20 cellular contexts compared by ENCODE assay signal in the genomic region with DNA sequence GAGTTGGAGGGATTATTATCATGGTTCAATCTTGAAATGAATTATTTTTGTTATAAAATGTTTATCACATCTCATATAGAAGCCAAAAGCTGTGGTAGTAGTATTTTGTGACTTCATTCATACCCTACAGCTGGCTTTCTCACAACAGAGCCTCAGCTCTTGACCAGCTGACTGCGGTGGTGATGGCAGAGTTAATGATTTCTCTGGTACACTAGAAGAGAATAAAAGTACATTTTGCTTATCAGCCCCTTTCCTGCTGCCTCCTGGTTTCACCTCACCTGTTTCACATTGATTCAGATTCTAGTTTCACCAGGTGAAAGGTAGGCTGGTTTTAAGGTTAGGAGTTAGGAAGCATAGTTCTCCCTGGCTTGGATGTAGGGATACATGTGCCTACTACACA. TPM values are rescaled to one million over a fixed set of nuclear protein-coding genes. Genes with fewer than 3 reads are reported as not detected.
DNase-seq lines count a peak whose midpoint lies in the region; ATAC-seq and TF ChIP-seq lines count a peak whose summit lies in the region.
"Had no signal": no experiment of that assay in that cellular context is flagged by ENCODE, and none has a peak within 500 bp of the region (broad histone marks: within the 10 kb centered on the region; RNA-seq: fewer than 3 reads in every experiment).

No MANE protein-coding gene starts in this region.

- H3K4me3 ChIP-seq in osteoblast (ENCODE audit: insufficient read depth, low read length): no peak overlapping the region
- H3K4me3 ChIP-seq: mucosa of descending colon, right lobe of liver had no signal

- H3K27me3 ChIP-seq in osteoblast (ENCODE audit: insufficient read depth, low read length): no peaks in the 10 kb centered on the region
- H3K27me3 ChIP-seq: foreskin keratinocyte, right lobe of liver had no signal

- peaks cover 8 to 10% (median 9%) of the 10 kb centered on the region in 3 donors for H3K4me1 Mint-ChIP-seq in T-cell

- peaks cover 3% of the 10 kb centered on the region for H3K4me1 ChIP-seq in osteoblast (ENCODE audit: insufficient read depth, low read length)
- H3K4me1 ChIP-seq: foreskin keratinocyte, right lobe of liver had no signal

- no peaks in the 10 kb centered on the region for H3K27me3 Mint-ChIP-seq in T-cell
- H3K27me3 Mint-ChIP-seq: activated naive CD8-positive, alpha-beta T cell treated with anti-CD3 and anti-CD28 coated beads, Interleukin-2, amount 50 U/mL, for 24 hours; dendritic cell treated with granulocyte-macrophage colony-stimulating factor and Interleukin-4, amounts not matched to agents 40 ng/mL and 50 ng/mL, for 4 days had no signal

- H3K27ac ChIP-seq in osteoblast (ENCODE audit: low read depth, low read length): no peak overlapping the region
- H3K27ac ChIP-seq: foreskin keratinocyte, right lobe of liver had no signal

- no peaks in the 10 kb centered on the region for H3K36me3 ChIP-seq in osteoblast (ENCODE audit: insufficient read depth, low read length)
- H3K36me3 ChIP-seq: right lobe of liver had no signal

- H3K79me2 ChIP-seq in osteoblast (ENCODE audit: insufficient read depth, low read length): no peaks in the 10 kb centered on the region

- POLR2A ChIA-PET in T-cell (lab: Charles Lee): no interaction called here

- H2AFZ ChIP-seq in osteoblast (ENCODE audit: low read length): no peak overlapping the region

- no peaks in the 10 kb centered on the region for H3K9me3 ChIP-seq in osteoblast (ENCODE audit: low read depth, low read length)
- H3K9me3 ChIP-seq: mucosa of descending colon, right lobe of liver had no signal

- H3K36me3 Mint-ChIP-seq in T-cell: peaks cover 20% of the 10 kb centered on the region

- H4K20me1 ChIP-seq in osteoblast (ENCODE audit: insufficient read depth, low read length): no peaks in the 10 kb centered on the region

- CTCF ChIA-PET in T-cell (lab: Charles Lee): interaction anchor here (0.6 to 0.8 kb wide), 2 partner anchors 104 to 192 kb away, joined by 3 read pairs; no protein-coding TSS in a partner anchor

- no peak overlapping the region for H3K4me2 ChIP-seq in osteoblast (ENCODE audit: insufficient read depth, low read length)

- no peak overlapping the region for H3K4me3 Mint-ChIP-seq in T-cell
- H3K4me3 Mint-ChIP-seq: activated CD8-positive, alpha-beta T cell treated with anti-CD3 and anti-CD28 coated beads, Interleukin-2, amount 10 ng/mL, durations not matched to agents 7 days and 5 days; activated naive CD8-positive, alpha-beta T cell treated with anti-CD3 and anti-CD28 coated beads, Interleukin-2, amount 50 U/mL, for 24 hours; activated T-cell treated with anti-CD3 and anti-CD28 coated beads, Interleukin-2, amount 50 U/mL, for 72 hours; dendritic cell treated with granulocyte-macrophage colony-stimulating factor and Interleukin-4, amounts not matched to agents 40 ng/mL and 50 ng/mL, for 4 days; T-helper 1 cell treated with Interleukin-12 subunit alpha and Interleukin-12 subunit beta and Interleukin-4 antibody, amounts not matched to agents 30 μg/mL and 1 μg/mL, for 36 hours had no signal

- TF ChIP-seq CTCF in osteoblast (IDR thresholded peaks at IDR 0.05; ENCODE audit: extremely low read depth, low read depth, low read length): no peak

- H3K27ac Mint-ChIP-seq in T-cell: no peak overlapping the region
- H3K27ac Mint-ChIP-seq: activated CD8-positive, alpha-beta T cell treated with anti-CD3 and anti-CD28 coated beads, Interleukin-2, amount 10 ng/mL, durations not matched to agents 7 days and 5 days; activated naive CD8-positive, alpha-beta T cell treated with anti-CD3 and anti-CD28 coated beads, Interleukin-2, amount 50 U/mL, for 24 hours; activated T-cell treated with anti-CD3 and anti-CD28 coated beads, Interleukin-2, amount 50 U/mL, for 72 hours; dendritic cell treated with granulocyte-macrophage colony-stimulating factor and Interleukin-4, amounts not matched to agents 40 ng/mL and 50 ng/mL, for 4 days; T-helper 1 cell treated with Interleukin-12 subunit alpha and Interleukin-12 subunit beta and Interleukin-4 antibody, amounts not matched to agents 30 μg/mL and 1 μg/mL, for 36 hours had no signal

- ATAC-seq in GM18909 (IDR thresholded peaks at IDR 0.05; ENCODE audit: poor library complexity, unreplicated experiment): peak; percentile 80
- peak; percentile 60 for ATAC-seq in GM21737 (IDR thresholded peaks at IDR 0.05; ENCODE audit: unreplicated experiment)
- ATAC-seq in HG03139 (IDR thresholded peaks at IDR 0.05; ENCODE audit: unreplicated experiment): peak; percentile 55
- ATAC-seq in T-cell (replicated peaks in 1 of 4): no peak
- ATAC-seq: activated CD8-positive, alpha-beta T cell treated with anti-CD3 and anti-CD28 coated beads, Interleukin-2, amount 10 ng/mL, durations not matched to agents 7 days and 5 days; activated naive CD8-positive, alpha-beta T cell treated with anti-CD3 and anti-CD28 coated beads, Interleukin-2, amount 50 U/mL, for 24 hours; activated T-cell treated with anti-CD3 and anti-CD28 coated beads, Interleukin-2, amount 50 U/mL, for 72 hours; foreskin keratinocyte; left lobe of liver; mucosa of descending colon had no signal

- DNase-seq in osteoblast (ENCODE audit: insufficient read length, low spot score, missing footprints): peak; percentile 39
- no peak for DNase-seq in DMS114 treated with DMSO at 0.1 percent for 48 hours (lab: John Stamatoyannopoulos, UW; ENCODE audit: unreplicated experiment)
- no peak for DNase-seq in NCI-H146 treated with DMSO at 0.1 percent for 48 hours (lab: John Stamatoyannopoulos, UW; ENCODE audit: unreplicated experiment)
- no peak for DNase-seq in NCI-H2196 (lab: John Stamatoyannopoulos, UW; ENCODE audit: unreplicated experiment)
- DNase-seq in T-cell: no peak
- DNase-seq: activated CD8-positive, alpha-beta T cell treated with anti-CD3 and anti-CD28 coated beads, Interleukin-2, amount 10 ng/mL, durations not matched to agents 7 days and 5 days; activated naive CD8-positive, alpha-beta T cell treated with anti-CD3 and anti-CD28 coated beads, Interleukin-2, amount 50 U/mL, for 24 hours; activated T-cell treated with anti-CD3 and anti-CD28 coated beads, Interleukin-2, amount 50 U/mL, for 72 hours; foreskin keratinocyte; mucosa of descending colon; NCI-H146; NCI-H446; right lobe of liver; stimulated activated CD4-positive, alpha-beta T cell treated with anti-CD3 and anti-CD28 coated beads, Interleukin-1b, Interleukin-23, amount 100 ng/mL, for 48 hours had no signal

- H3K9me3 Mint-ChIP-seq in T-cell: peaks cover 0 to 4% (median 2%) of the 10 kb centered on the region in 3 donors
- H3K9me3 Mint-ChIP-seq: activated naive CD8-positive, alpha-beta T cell treated with anti-CD3 and anti-CD28 coated beads, Interleukin-2, amount 50 U/mL, for 24 hours; activated T-cell treated with anti-CD3 and anti-CD28 coated beads, Interleukin-2, amount 50 U/mL, for 72 hours; dendritic cell treated with granulocyte-macrophage colony-stimulating factor and Interleukin-4, amounts not matched to agents 40 ng/mL and 50 ng/mL, for 4 days had no signal

RNA-seq across cellular contexts. Expression of gene AFG1L, which starts 55.7 kb away (rescaled TPM):
- total RNA-seq in osteoblast (4.0 and 8.0 TPM in 2 replicates), T-cell (1 to 10 TPM; 4.1 to 6.2 (median 5.3) TPM)

Comparison
In these comparisons a context has a peak if more than half of its experiments do, and no peak if none do; other contexts are left out.
1. ATAC-seq: peak in GM18909 (single experiment), GM21737 (single experiment) and HG03139 (single experiment); none in T-cell (0 of 4).